29 cellular contexts compared by ENCODE assay signal in genomic region chr14:32542507-32542906, GRCh38.
DNase-seq lines count a peak whose midpoint lies in the region; ATAC-seq, FAIRE-seq and TF ChIP-seq lines count a peak whose summit lies in the region.
"Had no signal": no experiment of that assay in that cellular context is flagged by ENCODE, and none has a peak within 500 bp of the region (broad histone marks: within the 10 kb centered on the region; RNA-seq: fewer than 3 reads in every experiment).

No MANE protein-coding gene starts in this region.

- POLR2A ChIA-PET in activated CD8-positive, alpha-beta T cell treated with anti-CD3 and anti-CD28 coated beads for 36 hours (lab: Charles Lee) = no interaction called here

- H3K4me1 Mint-ChIP-seq in activated CD8-positive, alpha-beta T cell treated with anti-CD3 and anti-CD28 coated beads for 36 hours (ENCODE audit: low read depth) = no peaks in the 10 kb centered on the region
- H3K4me1 Mint-ChIP-seq: activated B cell treated with CpG ODN at 0.5 μM for 24 hours, endodermal cell had no signal

- no peak overlapping the region for H3K27ac Mint-ChIP-seq in activated CD8-positive, alpha-beta T cell treated with anti-CD3 and anti-CD28 coated beads for 36 hours
- H3K27ac Mint-ChIP-seq: activated B cell treated with CpG ODN at 0.5 μM for 24 hours; activated CD4-positive, alpha-beta memory T cell treated with anti-CD3 and anti-CD28 coated beads for 36 hours; endodermal cell had no signal

- FAIRE-seq in D721Med (lab: Jason Lieb, UNC) = no peak
- FAIRE-seq: A204.1, colon, HepG2 had no signal

- no peak overlapping the region for H3K27ac ChIP-seq in right atrium auricular region
- no peak overlapping the region for H3K27ac ChIP-seq in mammary epithelial cell (ENCODE audit: insufficient read depth, low read depth, low read length)
- H3K27ac ChIP-seq: neutrophil, RWPE1, tibial nerve had no signal

- no peak for TF ChIP-seq CTCF in right atrium auricular region (IDR thresholded peaks at IDR 0.05)
- TF ChIP-seq CTCF in mammary epithelial cell (conservative IDR thresholded peaks at IDR 0.05 in 1 of 2, IDR thresholded peaks at IDR 0.05 in 1 of 2; ENCODE audit: extremely low read depth in 1 of 2, insufficient read depth in 1 of 2, low read depth in 1 of 2, low read length in 2 of 2) = no peak
- no peak for TF ChIP-seq CTCF in D721Med (IDR thresholded peaks at IDR 0.05; ENCODE audit: insufficient read depth, missing control alignments)
- no peak for TF ChIP-seq CTCF in activated CD8-positive, alpha-beta T cell treated with anti-CD3 and anti-CD28 coated beads for 36 hours (IDR thresholded peaks at IDR 0.05)

- H3K9me3 ChIP-seq in right atrium auricular region = no peaks in the 10 kb centered on the region
- no peaks in the 10 kb centered on the region for H3K9me3 ChIP-seq in mammary epithelial cell (replicated peaks; ENCODE audit: insufficient read depth, low read length)
- H3K9me3 ChIP-seq: BE2C, neutrophil, spleen, tibial nerve had no signal

- H3K36me3 Mint-ChIP-seq in activated CD8-positive, alpha-beta T cell treated with anti-CD3 and anti-CD28 coated beads for 36 hours (ENCODE audit: low read depth) = no peaks in the 10 kb centered on the region
- H3K36me3 Mint-ChIP-seq: activated CD4-positive, alpha-beta memory T cell treated with anti-CD3 and anti-CD28 coated beads for 36 hours had no signal

- no peaks in the 10 kb centered on the region for H3K9me3 Mint-ChIP-seq in activated CD8-positive, alpha-beta T cell treated with anti-CD3 and anti-CD28 coated beads for 36 hours
- H3K9me3 Mint-ChIP-seq: activated B cell treated with CpG ODN at 0.5 μM for 24 hours; activated CD4-positive, alpha-beta memory T cell treated with anti-CD3 and anti-CD28 coated beads for 36 hours; brain; endodermal cell had no signal

- peaks cover 0 to 14% of the 10 kb centered on the region in 2 donors for H3K4me1 ChIP-seq in right atrium auricular region
- no peaks in the 10 kb centered on the region for H3K4me1 ChIP-seq in mammary epithelial cell (ENCODE audit: insufficient read depth, low read length)
- H3K4me1 ChIP-seq: BE2C, tibial nerve had no signal

- peak overlapping the region; percentile 60 for H3K4me2 ChIP-seq in mammary epithelial cell (ENCODE audit: insufficient read depth, low read depth, low read length)

- peaks cover 7% of the 10 kb centered on the region for H3K36me3 ChIP-seq in right atrium auricular region
- H3K36me3 ChIP-seq in mammary epithelial cell (ENCODE audit: insufficient read depth, low read length) = no peaks in the 10 kb centered on the region
- H3K36me3 ChIP-seq: BE2C, neutrophil, spleen, tibial nerve had no signal

- intact Hi-C loops in Right ventricle myocardium inferior (cut with DNase I) (no loop called here), mammary epithelial cell (cut with micrococcal nuclease) (no loop called here), left colon (cut with DNase I, micrococcal nuclease) (no loop called here)
- intact Hi-C loops in activated CD8-positive, alpha-beta T cell treated with anti-CD3 and anti-CD28 coated beads for 36 hours (cut with micrococcal nuclease) = no loop called here

- H3K4me3 ChIP-seq in right atrium auricular region = no peak overlapping the region
- peak overlapping the region in 1 of 3 experiments; percentile 13 for H3K4me3 ChIP-seq in mammary epithelial cell (replicated peaks in 1 of 3; ENCODE audit: insufficient read depth in 1 of 3, low read depth in 2 of 3, low read length in 3 of 3)
- H3K4me3 ChIP-seq: spleen, tibial nerve had no signal

- no peak overlapping the region for H3K4me3 Mint-ChIP-seq in activated CD8-positive, alpha-beta T cell treated with anti-CD3 and anti-CD28 coated beads for 36 hours
- H3K4me3 Mint-ChIP-seq: activated B cell treated with CpG ODN at 0.5 μM for 24 hours; activated CD4-positive, alpha-beta memory T cell treated with anti-CD3 and anti-CD28 coated beads for 36 hours; brain; endodermal cell had no signal

- H3K27me3 ChIP-seq in right atrium auricular region = no peaks in the 10 kb centered on the region
- H3K27me3 ChIP-seq in mammary epithelial cell (ENCODE audit: insufficient read depth, low read length) = no peaks in the 10 kb centered on the region
- H3K27me3 ChIP-seq: BE2C, neutrophil, spleen, tibial nerve had no signal

- H3K9ac ChIP-seq in mammary epithelial cell (ENCODE audit: insufficient read depth, low read length) = no peak overlapping the region

- no peaks in the 10 kb centered on the region for H3K79me2 ChIP-seq in mammary epithelial cell (ENCODE audit: insufficient read depth, low read length)

- DNase-seq in Right ventricle myocardium inferior (ENCODE audit: missing footprints) (no peak), right atrium auricular region (ENCODE audit: low spot score) (no peak), mammary epithelial cell (no peak), left colon (peak; percentile 6 to 27), nucleus accumbens (lab: John Stamatoyannopoulos, UW) (no peak), D721Med (ENCODE audit: insufficient read length, low spot score) (no peak)
- no peak for DNase-seq in activated CD4-positive, alpha-beta T cell treated with anti-CD3 and anti-CD28 coated beads, Interleukin-2, amount 50 U/mL, for 48 hours
- no peak for DNase-seq in activated CD8-positive, alpha-beta T cell treated with anti-CD3 and anti-CD28 coated beads for 36 hours
- DNase-seq: activated B cell treated with CpG ODN at 0.5 μM for 24 hours; activated CD4-positive, alpha-beta memory T cell treated with anti-CD3 and anti-CD28 coated beads for 36 hours; activated gamma-delta T cell treated with Interleukin-2 at 50 U/mL for 16 hours; activated T-cell treated with anti-CD3 and anti-CD28 coated beads for 4 hours; BE2C; COR-L47; endodermal cell; NCI-H1092 treated with DMSO at 0.1 percent for 48 hours; NCI-H2081 treated with DMSO at 0.1 percent for 48 hours; NCI-H510A; spleen; stimulated activated CD4-positive, alpha-beta T cell treated with anti-CD3 and anti-CD28 coated beads, Interleukin-4, amount 100 ng/mL, for 24 hours; stimulated activated naive CD4-positive, alpha-beta T cell treated with Interleukin-2 at 50 U/mL for 16 hours; T1000 had no signal

- dilution Hi-C loops in mammary epithelial cell (cut with HindIII; ENCODE audit: low sequenced_read_pairs) = no loop called here

- peak overlapping the region; percentile 65 for H2AFZ ChIP-seq in mammary epithelial cell (ENCODE audit: low read depth, low read length)

- H3K27me3 Mint-ChIP-seq in activated CD8-positive, alpha-beta T cell treated with anti-CD3 and anti-CD28 coated beads for 36 hours = no peaks in the 10 kb centered on the region
- H3K27me3 Mint-ChIP-seq: activated B cell treated with CpG ODN at 0.5 μM for 24 hours; activated CD4-positive, alpha-beta memory T cell treated with anti-CD3 and anti-CD28 coated beads for 36 hours; brain had no signal

- 3% methylated on average over 3 of the region's 3 CpGs for WGBS in mammary epithelial cell (ENCODE audit: low coverage, missing lambda C conversion rate)

- BruUV-seq in mammary epithelial cell (replicated peaks; lab: Mats Ljungman, UMichigan) = no TSS peak

- CTCF ChIA-PET in mammary epithelial cell (lab: Charles Lee; ENCODE audit: low non-redundant PET) = no interaction called here
- CTCF ChIA-PET in activated CD8-positive, alpha-beta T cell treated with anti-CD3 and anti-CD28 coated beads for 36 hours (lab: Charles Lee) = interaction anchor here (1.1 kb wide), 1 partner anchor 33 kb away, joined by 3 read pairs; no protein-coding TSS in a partner anchor

- in situ Hi-C loops in mammary epithelial cell (cut with MboI; ENCODE audit: low sequenced_read_pairs in 2 of 2) = loop anchor here in 1 of 2 donors (25.0 kb wide), 1 partner anchor 1030 kb away; no protein-coding TSS in a partner anchor

- H4K20me1 ChIP-seq in mammary epithelial cell (ENCODE audit: insufficient read depth, low read length) = no peaks in the 10 kb centered on the region

- ATAC-seq in Right ventricle myocardium inferior (peak; percentile 68), left colon (peak; percentile 46)
- no peak for ATAC-seq in activated CD8-positive, alpha-beta T cell treated with anti-CD3 and anti-CD28 coated beads for 36 hours
- ATAC-seq: HepG2 had no signal

Comparison
In these comparisons a context has a peak if more than half of its experiments do, and no peak if none do; other contexts are left out.
1. DNase-seq: peak in left colon (2 of 2); none in Right ventricle myocardium inferior (single experiment), right atrium auricular region (single experiment), mammary epithelial cell (single experiment), activated CD4-positive, alpha-beta T cell treated with anti-CD3 and anti-CD28 coated beads, Interleukin-2, amount 50 U/mL, for 48 hours (0 of 2), nucleus accumbens (0 of 56), D721Med (single experiment) and activated CD8-positive, alpha-beta T cell treated with anti-CD3 and anti-CD28 coated beads for 36 hours (single experiment).